Comparison of ENCODE assay signal across 1 cellular context in the genomic region with DNA sequence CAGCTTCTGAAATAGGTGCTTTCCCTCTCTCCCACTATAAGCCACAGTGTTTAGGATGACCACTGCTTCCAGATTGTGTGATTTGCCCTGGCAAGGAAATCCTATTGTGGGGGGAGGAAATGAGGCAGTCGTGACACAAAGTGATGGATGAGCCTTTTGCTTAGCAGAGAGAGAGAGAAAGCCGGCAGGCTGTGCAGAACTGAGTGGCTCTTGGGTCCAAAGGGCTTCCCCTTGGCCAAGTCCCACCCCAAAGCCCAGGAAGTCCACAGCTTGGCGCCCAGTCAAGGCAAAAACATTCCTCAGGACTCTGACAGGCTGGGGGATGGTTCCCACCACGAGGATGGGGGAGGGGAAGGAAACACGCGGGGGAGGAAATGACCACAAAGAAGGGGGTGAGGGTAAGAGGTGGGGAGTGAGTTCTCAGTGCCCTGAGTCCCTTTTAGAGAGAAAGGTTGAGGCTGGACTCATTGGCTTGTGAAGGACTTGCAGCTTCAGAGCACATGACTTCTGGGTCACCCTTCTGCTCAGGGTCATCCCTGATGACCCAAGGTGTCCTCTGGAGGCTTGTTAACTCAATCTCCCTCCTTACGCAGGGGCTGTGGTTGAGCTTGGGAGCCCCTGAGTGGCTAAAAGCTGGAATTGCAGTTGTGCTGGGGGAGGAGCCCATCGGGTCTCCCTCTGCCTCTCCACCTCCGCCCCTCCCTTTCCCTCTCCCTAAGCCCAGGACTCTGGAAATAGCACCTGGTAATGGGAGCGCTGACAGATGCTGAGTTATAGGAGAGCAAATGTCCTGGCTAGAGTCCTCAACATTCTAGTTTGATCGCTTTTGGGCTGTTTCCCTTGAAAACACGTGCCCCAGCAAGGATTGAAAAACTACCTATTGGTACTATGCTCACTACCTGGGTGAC.
TF ChIP-seq lines count a peak whose summit lies in the region.

No MANE protein-coding gene starts in this region.

TF ChIP-seq in K562, 482 proteins besides CTCF, POLR2A, EP300 and RAD21 (continued from another document and continues in another):
- TF ChIP-seq, protein P1, sequence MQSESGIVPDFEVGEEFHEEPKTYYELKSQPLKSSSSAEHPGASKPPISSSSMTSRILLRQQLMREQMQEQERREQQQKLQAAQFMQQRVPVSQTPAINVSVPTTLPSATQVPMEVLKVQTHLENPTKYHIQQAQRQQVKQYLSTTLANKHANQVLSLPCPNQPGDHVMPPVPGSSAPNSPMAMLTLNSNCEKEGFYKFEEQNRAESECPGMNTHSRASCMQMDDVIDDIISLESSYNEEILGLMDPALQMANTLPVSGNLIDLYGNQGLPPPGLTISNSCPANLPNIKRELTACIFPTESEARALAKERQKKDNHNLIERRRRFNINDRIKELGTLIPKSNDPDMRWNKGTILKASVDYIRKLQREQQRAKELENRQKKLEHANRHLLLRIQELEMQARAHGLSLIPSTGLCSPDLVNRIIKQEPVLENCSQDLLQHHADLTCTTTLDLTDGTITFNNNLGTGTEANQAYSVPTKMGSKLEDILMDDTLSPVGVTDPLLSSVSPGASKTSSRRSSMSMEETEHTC (IDR thresholded peaks at IDR 0.05) = peak; percentile 66; the same call in 1 of the 2 replicates
- TF ChIP-seq, protein P2, sequence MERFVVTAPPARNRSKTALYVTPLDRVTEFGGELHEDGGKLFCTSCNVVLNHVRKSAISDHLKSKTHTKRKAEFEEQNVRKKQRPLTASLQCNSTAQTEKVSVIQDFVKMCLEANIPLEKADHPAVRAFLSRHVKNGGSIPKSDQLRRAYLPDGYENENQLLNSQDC (CRISPR knock-in tag; IDR thresholded peaks at IDR 0.05) = no peak
- peak; percentile 81 for TF ChIP-seq ARID1B (IDR thresholded peaks at IDR 0.05)
- TF ChIP-seq FOXA1 (IDR thresholded peaks at IDR 0.05; ENCODE audit: borderline replicate concordance) = no peak
- peak; percentile 87 for TF ChIP-seq MYC (IDR thresholded peaks at IDR 0.05; ENCODE audit: low read depth, low read length)
- 0 out of 2 replicates have a peak, but pooled peaks have one; percentile 25 for TF ChIP-seq MYC (CRISPR knock-in tag; IDR thresholded peaks at IDR 0.05; ENCODE audit: borderline replicate concordance, low read depth)
- TF ChIP-seq SIN3B (IDR thresholded peaks at IDR 0.05; ENCODE audit: low read depth) = no peak
- no peak; the same call in 1 of the 2 replicates for TF ChIP-seq PHF8 (IDR thresholded peaks at IDR 0.05; ENCODE audit: borderline replicate concordance, low read length)
- TF ChIP-seq ARID2 (IDR thresholded peaks at IDR 0.05) = peak; percentile 89
- TF ChIP-seq HINFP (tag; conservative IDR thresholded peaks at IDR 0.05; ENCODE audit: low read depth) = no peak
- TF ChIP-seq CHCHD3 (CRISPR knock-in tag; IDR thresholded peaks at IDR 0.05) = no peak
- TF ChIP-seq ETS2 (tag; IDR thresholded peaks at IDR 0.05; ENCODE audit: borderline replicate concordance, poor library complexity, severe bottlenecking) = no peak
- no peak; the same call in 1 of the 2 replicates for TF ChIP-seq TEAD4 (IDR thresholded peaks at IDR 0.05; ENCODE audit: low read length)
- TF ChIP-seq TEAD4 (CRISPR knock-in tag; IDR thresholded peaks at IDR 0.05; ENCODE audit: borderline replicate concordance) = no peak
- TF ChIP-seq USF2 (CRISPR knock-in tag; IDR thresholded peaks at IDR 0.05) = peak; percentile 45
- TF ChIP-seq PYGO2 (tag; IDR thresholded peaks at IDR 0.05) = no peak
- TF ChIP-seq E2F4 (CRISPR knock-in tag; IDR thresholded peaks at IDR 0.05; ENCODE audit: low read depth) = no peak
- TF ChIP-seq HDGF (IDR thresholded peaks at IDR 0.05) = no peak
- no peak for TF ChIP-seq ZNF780A (CRISPR knock-in tag; IDR thresholded peaks at IDR 0.05)
- TF ChIP-seq ZSCAN29 (IDR thresholded peaks at IDR 0.05) = no peak
- TF ChIP-seq ZNF174 (CRISPR knock-in tag; IDR thresholded peaks at IDR 0.05) = no peak
- TF ChIP-seq DPF2 (IDR thresholded peaks at IDR 0.05) = peak; percentile 91
- TF ChIP-seq CREB3 (tag; conservative IDR thresholded peaks at IDR 0.05; ENCODE audit: low read depth) = no peak
- no peak for TF ChIP-seq NONO (IDR thresholded peaks at IDR 0.05; ENCODE audit: low read depth in 2 of 2, low read length in 1 of 2)
- TF ChIP-seq DACH1 (IDR thresholded peaks at IDR 0.05; ENCODE audit: partially characterized antibody) = no peak
- TF ChIP-seq, protein P3, sequence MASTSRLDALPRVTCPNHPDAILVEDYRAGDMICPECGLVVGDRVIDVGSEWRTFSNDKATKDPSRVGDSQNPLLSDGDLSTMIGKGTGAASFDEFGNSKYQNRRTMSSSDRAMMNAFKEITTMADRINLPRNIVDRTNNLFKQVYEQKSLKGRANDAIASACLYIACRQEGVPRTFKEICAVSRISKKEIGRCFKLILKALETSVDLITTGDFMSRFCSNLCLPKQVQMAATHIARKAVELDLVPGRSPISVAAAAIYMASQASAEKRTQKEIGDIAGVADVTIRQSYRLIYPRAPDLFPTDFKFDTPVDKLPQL (IDR thresholded peaks at IDR 0.05; ENCODE audit: extremely low read depth, insufficient read length) = no peak
- no peak for TF ChIP-seq POU5F1 (IDR thresholded peaks at IDR 0.05; ENCODE audit: borderline replicate concordance, low read depth, low read length, partially characterized antibody)
- no peak for TF ChIP-seq SPI1 (IDR thresholded peaks at IDR 0.05; ENCODE audit: borderline replicate concordance, low read depth, low read length)
- TF ChIP-seq BCL6 (CRISPR knock-in tag; IDR thresholded peaks at IDR 0.05) = no peak
- TF ChIP-seq DLX4 (CRISPR knock-in tag; IDR thresholded peaks at IDR 0.05) = no peak
- TF ChIP-seq ATF3 (IDR thresholded peaks at IDR 0.05) = peak; percentile 55
- no peak for TF ChIP-seq ATF3 (CRISPR knock-in tag; conservative IDR thresholded peaks at IDR 0.05)
- TF ChIP-seq IRF2 (CRISPR knock-in tag; IDR thresholded peaks at IDR 0.05) = no peak
- TF ChIP-seq CREM (IDR thresholded peaks at IDR 0.05; ENCODE audit: low read depth) = peak; percentile 44
- TF ChIP-seq, protein P4, sequence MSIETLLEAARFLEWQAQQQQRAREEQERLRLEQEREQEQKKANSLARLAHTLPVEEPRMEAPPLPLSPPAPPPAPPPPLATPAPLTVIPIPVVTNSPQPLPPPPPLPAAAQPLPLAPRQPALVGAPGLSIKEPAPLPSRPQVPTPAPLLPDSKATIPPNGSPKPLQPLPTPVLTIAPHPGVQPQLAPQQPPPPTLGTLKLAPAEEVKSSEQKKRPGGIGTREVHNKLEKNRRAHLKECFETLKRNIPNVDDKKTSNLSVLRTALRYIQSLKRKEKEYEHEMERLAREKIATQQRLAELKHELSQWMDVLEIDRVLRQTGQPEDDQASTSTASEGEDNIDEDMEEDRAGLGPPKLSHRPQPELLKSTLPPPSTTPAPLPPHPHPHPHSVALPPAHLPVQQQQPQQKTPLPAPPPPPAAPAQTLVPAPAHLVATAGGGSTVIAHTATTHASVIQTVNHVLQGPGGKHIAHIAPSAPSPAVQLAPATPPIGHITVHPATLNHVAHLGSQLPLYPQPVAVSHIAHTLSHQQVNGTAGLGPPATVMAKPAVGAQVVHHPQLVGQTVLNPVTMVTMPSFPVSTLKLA (conservative IDR thresholded peaks at IDR 0.05) = peak; percentile 89 to 96
- TF ChIP-seq ZEB2 (IDR thresholded peaks at IDR 0.05) = peak; percentile 82
- no peak for TF ChIP-seq ZNF79 (CRISPR knock-in tag; IDR thresholded peaks at IDR 0.05; ENCODE audit: low read depth)
- TF ChIP-seq BRD9 (IDR thresholded peaks at IDR 0.05; ENCODE audit: low read depth, partially characterized antibody) = peak; percentile 93
- no peak for TF ChIP-seq BRF1 (IDR thresholded peaks at IDR 0.05; ENCODE audit: borderline replicate concordance, extremely low read depth, insufficient read length)
- TF ChIP-seq ZZZ3 (IDR thresholded peaks at IDR 0.05) = no peak
- no peak for TF ChIP-seq POLR2B (IDR thresholded peaks at IDR 0.05; ENCODE audit: low read depth, partially characterized antibody)
- TF ChIP-seq HMG20B (CRISPR knock-in tag; IDR thresholded peaks at IDR 0.05) = no peak
- no peak for TF ChIP-seq MEF2D (tag; conservative IDR thresholded peaks at IDR 0.05; ENCODE audit: low read depth)
- no peak for TF ChIP-seq TCF3 (CRISPR knock-in tag; IDR thresholded peaks at IDR 0.05)
- TF ChIP-seq MXI1 (IDR thresholded peaks at IDR 0.05; ENCODE audit: low read depth, low read length) = 0 out of 2 replicates have a peak, but pooled peaks have one; percentile 9
- no peak for TF ChIP-seq ZNF354B (CRISPR knock-in tag; IDR thresholded peaks at IDR 0.05)
- TF ChIP-seq RFX1 (IDR thresholded peaks at IDR 0.05) = no peak
- TF ChIP-seq FOXP1 (CRISPR knock-in tag; IDR thresholded peaks at IDR 0.05) = no peak
- no peak for TF ChIP-seq MEF2A (IDR thresholded peaks at IDR 0.05; ENCODE audit: control insufficient read depth, low read depth, low read length)
- TF ChIP-seq TSC22D4 (tag; IDR thresholded peaks at IDR 0.05) = no peak
- peak; percentile 18; the same call in 1 of the 2 replicates for TF ChIP-seq LCOR (CRISPR knock-in tag; IDR thresholded peaks at IDR 0.05)
- TF ChIP-seq HDAC6 (IDR thresholded peaks at IDR 0.05; ENCODE audit: low read depth, low read length) = no peak
- TF ChIP-seq RFX5 (IDR thresholded peaks at IDR 0.05; ENCODE audit: low read depth, low read length) = peak; percentile 53; the same call in 1 of the 2 replicates
- peak; percentile 27; the same call in 1 of the 2 replicates for TF ChIP-seq SP1 (CRISPR knock-in tag; IDR thresholded peaks at IDR 0.05)
- TF ChIP-seq SIRT6 (IDR thresholded peaks at IDR 0.05; ENCODE audit: low read depth, low read length) = no peak
- TF ChIP-seq RBM17 (IDR thresholded peaks at IDR 0.05; ENCODE audit: borderline replicate concordance, low read depth, low read length) = no peak
- TF ChIP-seq CBX2 (IDR thresholded peaks at IDR 0.05; ENCODE audit: insufficient read depth, low read length, poor library complexity, severe bottlenecking) = no peak
- TF ChIP-seq, protein P5, sequence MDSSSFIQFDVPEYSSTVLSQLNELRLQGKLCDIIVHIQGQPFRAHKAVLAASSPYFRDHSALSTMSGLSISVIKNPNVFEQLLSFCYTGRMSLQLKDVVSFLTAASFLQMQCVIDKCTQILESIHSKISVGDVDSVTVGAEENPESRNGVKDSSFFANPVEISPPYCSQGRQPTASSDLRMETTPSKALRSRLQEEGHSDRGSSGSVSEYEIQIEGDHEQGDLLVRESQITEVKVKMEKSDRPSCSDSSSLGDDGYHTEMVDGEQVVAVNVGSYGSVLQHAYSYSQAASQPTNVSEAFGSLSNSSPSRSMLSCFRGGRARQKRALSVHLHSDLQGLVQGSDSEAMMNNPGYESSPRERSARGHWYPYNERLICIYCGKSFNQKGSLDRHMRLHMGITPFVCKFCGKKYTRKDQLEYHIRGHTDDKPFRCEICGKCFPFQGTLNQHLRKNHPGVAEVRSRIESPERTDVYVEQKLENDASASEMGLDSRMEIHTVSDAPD (CRISPR knock-in tag; IDR thresholded peaks at IDR 0.05) = no peak
- no peak for TF ChIP-seq ZNF3 (CRISPR knock-in tag; IDR thresholded peaks at IDR 0.05)
- peak; percentile 62; the same call in 1 of the 2 replicates for TF ChIP-seq ZNF766 (CRISPR knock-in tag; conservative IDR thresholded peaks at IDR 0.05)
- no peak for TF ChIP-seq CHD1 (IDR thresholded peaks at IDR 0.05; ENCODE audit: low read length)
- TF ChIP-seq ZKSCAN8 (CRISPR knock-in tag; IDR thresholded peaks at IDR 0.05) = no peak
- peak; percentile 39; the same call in 1 of the 2 replicates for TF ChIP-seq DNMT1 (IDR thresholded peaks at IDR 0.05)
- TF ChIP-seq KDM5B (IDR thresholded peaks at IDR 0.05; ENCODE audit: insufficient replicate concordance, low read depth, low read length) = no peak
- TF ChIP-seq RBM34 (IDR thresholded peaks at IDR 0.05; ENCODE audit: borderline replicate concordance, insufficient read depth, low read length) = no peak
